Comparison of ENCODE assay signal across 20 cellular contexts in genomic region chr13:59514316-59514715, GRCh38.
"Had no signal": no experiment of that assay in that cellular context is flagged by ENCODE, and none has a peak within 500 bp of the region (broad histone marks: within the 10 kb centered on the region; RNA-seq: fewer than 3 reads in every experiment).

No MANE protein-coding gene starts in this region.

- H3K4me3 ChIP-seq: K562, SJSA1, SK-N-MC had no signal

- H3K4me1 ChIP-seq: SJSA1 had no signal

- H3K36me3 ChIP-seq: SJSA1 had no signal

- H3K9me3 Mint-ChIP-seq: IgD-negative memory B cell had no signal

- H3K36me3 Mint-ChIP-seq: IgD-negative memory B cell had no signal

- H3K27me3 Mint-ChIP-seq: IgD-negative memory B cell had no signal

- H3K27ac ChIP-seq: HL-60, KMS-11, SJSA1, SK-N-MC had no signal

- H3K4me2 ChIP-seq: KMS-11 had no signal

- H3K27me3 ChIP-seq: SJSA1 had no signal

- H3K4me1 Mint-ChIP-seq: IgD-negative memory B cell had no signal

- H3K27ac Mint-ChIP-seq: IgD-negative memory B cell had no signal

- DNase-seq: Kasumi-1, MM.1S, NCI-H1092 treated with DMSO at 0.1 percent for 48 hours, NCI-H1436, NCI-H187, NCI-H2029, NCI-H2171 treated with DMSO at 0.1 percent for 48 hours, NCI-H345, NCI-H446 treated with DMSO at 0.1 percent for 48 hours, NCI-H510A treated with DMSO at 0.1 percent for 48 hours, NCI-H526, Right ventricle myocardium superior, RPMI8226, SIG-M5 had no signal

- ATAC-seq: K562 had no signal

- H3K4me3 Mint-ChIP-seq: IgD-negative memory B cell had no signal

- H3K9ac ChIP-seq: KMS-11 had no signal
